ENCODE assay signal across 12 cellular contexts in genomic region chr9:105883847-105884246, GRCh38.
A peak's percentile ranks its signal among the peaks of the same experiment; 100 is the strongest.
DNase-seq lines count a peak whose midpoint lies in the region; ATAC-seq and TF ChIP-seq lines count a peak whose summit lies in the region.
"Had no signal": no experiment of that assay in that cellular context is flagged by ENCODE, and none has a peak within 500 bp of the region (broad histone marks: within the 10 kb centered on the region; RNA-seq: fewer than 3 reads in every experiment).

No MANE protein-coding gene starts in this region.

- peaks cover 25% of the 10 kb centered on the region for H3K27me3 Mint-ChIP-seq in activated naive CD8-positive, alpha-beta T cell treated with anti-CD3 and anti-CD28 coated beads, Interleukin-2, amount 10 ng/mL, durations not matched to agents 7 days and 5 days
- H3K27me3 Mint-ChIP-seq in activated naive CD8-positive, alpha-beta T cell treated with anti-CD3 and anti-CD28 coated beads for 36 hours: peaks cover 6% of the 10 kb centered on the region
- peaks cover 10% of the 10 kb centered on the region for H3K27me3 Mint-ChIP-seq in stimulated activated naive CD8-positive, alpha-beta T cell treated with anti-CD3 and anti-CD28 coated beads, Interleukin-15, amount 100 ng/mL, for 72 hours

- H3K36me3 ChIP-seq in Loucy (ENCODE audit: insufficient read depth, low read length) (no peaks in the 10 kb centered on the region), testis (ENCODE audit: low read depth, missing control alignments) (no peaks in the 10 kb centered on the region), lower lobe of right lung (no peaks in the 10 kb centered on the region)

- no peak for DNase-seq in activated naive CD8-positive, alpha-beta T cell treated with anti-CD3 and anti-CD28 coated beads, Interleukin-2, amount 10 ng/mL, durations not matched to agents 7 days and 5 days
- DNase-seq in activated naive CD8-positive, alpha-beta T cell treated with anti-CD3 and anti-CD28 coated beads for 36 hours: no peak
- DNase-seq in stimulated activated naive CD8-positive, alpha-beta T cell treated with anti-CD3 and anti-CD28 coated beads, Interleukin-15, amount 100 ng/mL, for 72 hours: no peak
- no peak for DNase-seq in NCI-H446 treated with DMSO at 0.1 percent for 48 hours (lab: John Stamatoyannopoulos, UW)
- DNase-seq in testis: no peak
- no peak for DNase-seq in lower lobe of right lung
- DNase-seq: activated effector memory CD4-positive, alpha-beta T cell treated with Interleukin-2 at 50 U/mL for 16 hours; stimulated activated CD4-positive, alpha-beta T cell treated with anti-CD3 and anti-CD28 coated beads, Interleukin-4, amount 100 ng/mL, for 24 hours had no signal

- H4K20me1 ChIP-seq in Loucy (ENCODE audit: insufficient read depth, low read length, poor library complexity, severe bottlenecking): no peaks in the 10 kb centered on the region

- ATAC-seq in activated naive CD8-positive, alpha-beta T cell treated with anti-CD3 and anti-CD28 coated beads, Interleukin-2, amount 10 ng/mL, durations not matched to agents 7 days and 5 days (ENCODE audit: low read depth): peak; percentile 73
- peak; percentile 81 for ATAC-seq in HG02840 (IDR thresholded peaks at IDR 0.05; ENCODE audit: low FRiP score, unreplicated experiment)
- ATAC-seq in stimulated activated naive CD8-positive, alpha-beta T cell treated with anti-CD3 and anti-CD28 coated beads, Interleukin-15, amount 100 ng/mL, for 72 hours: peak; percentile 81
- no peak for ATAC-seq in lower lobe of right lung

- 70 to 81% methylated on average over 2 of the region's 2 CpGs for WGBS in testis, 2 donors

- POLR2A ChIA-PET in activated naive CD8-positive, alpha-beta T cell treated with anti-CD3 and anti-CD28 coated beads, Interleukin-2, amount 10 ng/mL, durations not matched to agents 7 days and 5 days (lab: Charles Lee): interaction anchor here (0.7 kb wide), 1 partner anchor 26 kb away, joined by 4 read pairs; no protein-coding TSS in a partner anchor

- TF ChIP-seq POLR2A in testis (IDR thresholded peaks at IDR 0.05): no peak

- H3K36me3 Mint-ChIP-seq in activated naive CD8-positive, alpha-beta T cell treated with anti-CD3 and anti-CD28 coated beads, Interleukin-2, amount 10 ng/mL, durations not matched to agents 7 days and 5 days: no peaks in the 10 kb centered on the region
- H3K36me3 Mint-ChIP-seq in activated naive CD8-positive, alpha-beta T cell treated with anti-CD3 and anti-CD28 coated beads for 36 hours: peaks cover 2% of the 10 kb centered on the region

- H3K4me2 ChIP-seq in Loucy (ENCODE audit: low read depth, low read length, poor library complexity, severe bottlenecking): peak overlapping the region; percentile 70

- peak overlapping the region; percentile 43 for H3K9ac ChIP-seq in Loucy (ENCODE audit: low read depth, low read length, poor library complexity, severe bottlenecking)

- H3K9me3 ChIP-seq in Loucy (ENCODE audit: insufficient read depth, low read depth, low read length) (no peaks in the 10 kb centered on the region), testis (no peaks in the 10 kb centered on the region), lower lobe of right lung (no peaks in the 10 kb centered on the region)

- no peaks in the 10 kb centered on the region for H3K79me2 ChIP-seq in Loucy (ENCODE audit: insufficient read depth, low read length)

- no peaks in the 10 kb centered on the region for H3K9me2 ChIP-seq in Loucy (replicated peaks; ENCODE audit: low read depth, low read length)

- H3K4me1 Mint-ChIP-seq in activated naive CD8-positive, alpha-beta T cell treated with anti-CD3 and anti-CD28 coated beads, Interleukin-2, amount 10 ng/mL, durations not matched to agents 7 days and 5 days: peaks cover 32% of the 10 kb centered on the region
- H3K4me1 Mint-ChIP-seq in activated naive CD8-positive, alpha-beta T cell treated with anti-CD3 and anti-CD28 coated beads for 36 hours: peaks cover 19% of the 10 kb centered on the region
- H3K4me1 Mint-ChIP-seq in stimulated activated naive CD8-positive, alpha-beta T cell treated with anti-CD3 and anti-CD28 coated beads, Interleukin-15, amount 100 ng/mL, for 72 hours: peaks cover 23% of the 10 kb centered on the region

- intact Hi-C loops in testis (cut with DNase I; ENCODE audit: low total_unique reads) (no loop called here), lower lobe of right lung (cut with DNase I) (no loop called here)

- peak overlapping the region; percentile 13; the same call in 1 of the 2 replicates for H2AFZ ChIP-seq in Loucy (ENCODE audit: low read length)

- peak overlapping the region; percentile 59 for H3K4me3 ChIP-seq in Loucy (ENCODE audit: low read length, poor library complexity, severe bottlenecking)
- H3K4me3 ChIP-seq in testis: no peak overlapping the region
- no peak overlapping the region for H3K4me3 ChIP-seq in lower lobe of right lung

- peak overlapping the region; percentile 50 for H3K4me3 Mint-ChIP-seq in activated naive CD8-positive, alpha-beta T cell treated with anti-CD3 and anti-CD28 coated beads, Interleukin-2, amount 10 ng/mL, durations not matched to agents 7 days and 5 days
- H3K4me3 Mint-ChIP-seq in activated naive CD8-positive, alpha-beta T cell treated with anti-CD3 and anti-CD28 coated beads for 36 hours: no peak overlapping the region
- H3K4me3 Mint-ChIP-seq in stimulated activated naive CD8-positive, alpha-beta T cell treated with anti-CD3 and anti-CD28 coated beads, Interleukin-15, amount 100 ng/mL, for 72 hours: no peak overlapping the region
- H3K4me3 Mint-ChIP-seq: B cell had no signal

- no peaks in the 10 kb centered on the region for H3K27me3 ChIP-seq in Loucy (ENCODE audit: insufficient read depth, low read length, poor library complexity, severe bottlenecking)
- H3K27me3 ChIP-seq in testis: no peaks in the 10 kb centered on the region
- no peaks in the 10 kb centered on the region for H3K27me3 ChIP-seq in lower lobe of right lung (ENCODE audit: low read depth)

- H3K4me1 ChIP-seq in Loucy (ENCODE audit: insufficient read depth, low read length, poor library complexity, severe bottlenecking): peaks cover 62% of the 10 kb centered on the region
- no peaks in the 10 kb centered on the region for H3K4me1 ChIP-seq in testis
- no peaks in the 10 kb centered on the region for H3K4me1 ChIP-seq in lower lobe of right lung

- no peak for TF ChIP-seq CTCF in Loucy (conservative IDR thresholded peaks at IDR 0.05; ENCODE audit: low read length)
- no peak for TF ChIP-seq CTCF in testis (IDR thresholded peaks at IDR 0.05)
- no peak for TF ChIP-seq CTCF in lower lobe of right lung (IDR thresholded peaks at IDR 0.05)

- no peaks in the 10 kb centered on the region for H3K9me3 Mint-ChIP-seq in activated naive CD8-positive, alpha-beta T cell treated with anti-CD3 and anti-CD28 coated beads, Interleukin-2, amount 10 ng/mL, durations not matched to agents 7 days and 5 days
- H3K9me3 Mint-ChIP-seq in activated naive CD8-positive, alpha-beta T cell treated with anti-CD3 and anti-CD28 coated beads for 36 hours: no peaks in the 10 kb centered on the region
- no peaks in the 10 kb centered on the region for H3K9me3 Mint-ChIP-seq in stimulated activated naive CD8-positive, alpha-beta T cell treated with anti-CD3 and anti-CD28 coated beads, Interleukin-15, amount 100 ng/mL, for 72 hours

- H3F3A ChIP-seq in Loucy (ENCODE audit: low read depth): no peaks in the 10 kb centered on the region

- H3K27ac Mint-ChIP-seq in activated naive CD8-positive, alpha-beta T cell treated with anti-CD3 and anti-CD28 coated beads, Interleukin-2, amount 10 ng/mL, durations not matched to agents 7 days and 5 days: peak overlapping the region; percentile 19
- H3K27ac Mint-ChIP-seq in activated naive CD8-positive, alpha-beta T cell treated with anti-CD3 and anti-CD28 coated beads for 36 hours: no peak overlapping the region
- H3K27ac Mint-ChIP-seq in stimulated activated naive CD8-positive, alpha-beta T cell treated with anti-CD3 and anti-CD28 coated beads, Interleukin-15, amount 100 ng/mL, for 72 hours: peak overlapping the region in 1 of 2 donors; percentile 46
- H3K27ac Mint-ChIP-seq: B cell had no signal

- H3K27ac ChIP-seq in testis: no peak overlapping the region
- no peak overlapping the region for H3K27ac ChIP-seq in lower lobe of right lung
- H3K27ac ChIP-seq: HL-60 had no signal

Comparison
In these comparisons a context has a peak if more than half of its experiments do, and no peak if none do; other contexts are left out.
1. ATAC-seq: peak in activated naive CD8-positive, alpha-beta T cell treated with anti-CD3 and anti-CD28 coated beads, Interleukin-2, amount 10 ng/mL, durations not matched to agents 7 days and 5 days (single experiment), HG02840 (single experiment) and stimulated activated naive CD8-positive, alpha-beta T cell treated with anti-CD3 and anti-CD28 coated beads, Interleukin-15, amount 100 ng/mL, for 72 hours (single experiment); none in lower lobe of right lung (0 of 2).